Comparison of ENCODE assay signal across 9 cellular contexts in the genomic region with DNA sequence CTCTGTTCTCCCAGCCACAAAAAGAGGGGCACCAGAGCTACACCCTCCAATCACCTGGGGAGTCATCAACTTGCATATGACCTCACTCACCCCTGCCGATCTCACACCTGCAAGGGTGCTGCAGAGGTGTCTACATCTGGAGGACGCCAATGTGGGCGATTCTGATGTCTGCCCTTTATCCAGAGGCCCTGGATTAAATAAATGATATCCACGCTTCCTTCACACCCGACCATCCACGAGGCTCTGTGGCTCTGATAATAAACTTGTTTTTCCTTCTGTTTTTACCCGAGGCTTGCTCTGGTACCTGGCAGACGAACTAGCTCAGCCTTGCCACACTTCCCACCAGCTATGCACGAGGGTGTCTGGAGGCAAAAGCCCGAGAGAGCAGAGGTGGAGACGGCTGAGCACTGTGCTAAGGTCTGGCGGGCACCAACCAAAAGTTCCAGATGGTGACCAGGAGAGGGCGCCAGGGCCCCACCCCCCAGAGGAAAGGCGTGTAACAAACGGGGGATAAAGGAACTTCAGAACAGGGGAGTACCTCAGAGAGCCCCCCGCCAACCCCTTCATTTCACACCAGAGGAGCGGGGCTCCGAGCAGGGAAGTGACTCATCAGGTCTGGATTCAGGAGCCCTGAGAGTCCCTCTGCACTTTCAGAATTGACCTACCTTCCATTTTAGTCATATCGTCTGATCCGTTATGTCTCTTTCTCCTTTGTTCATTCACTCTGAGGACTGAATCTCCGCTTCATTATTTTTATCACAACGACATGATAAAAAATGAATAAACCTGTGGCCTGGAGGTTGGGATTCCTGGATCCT. TPM values are rescaled to one million over a fixed set of nuclear protein-coding genes. Genes with fewer than 3 reads are reported as not detected.
DNase-seq lines count a peak whose midpoint lies in the region; ATAC-seq, FAIRE-seq and TF ChIP-seq lines count a peak whose summit lies in the region.
"Had no signal": no experiment of that assay in that cellular context is flagged by ENCODE, and none has a peak within 500 bp of the region (broad histone marks: within the 10 kb centered on the region; RNA-seq: fewer than 3 reads in every experiment).

No MANE protein-coding gene starts in this region.

- WGBS in stomach, 5 donors = 24 to 31% (median 27%) methylated on average over 22 of the region's 22 CpGs

- FAIRE-seq in H54 (lab: Jason Lieb, UNC) = no peak

- H3K36me3 ChIP-seq in colonic mucosa (no peaks in the 10 kb centered on the region), stomach (no peaks in the 10 kb centered on the region)

- peaks cover 22% of the 10 kb centered on the region for H3K27me3 Mint-ChIP-seq in memory B cell

- H3K9me3 Mint-ChIP-seq in memory B cell = no peaks in the 10 kb centered on the region
- H3K9me3 Mint-ChIP-seq: activated naive CD4-positive, alpha-beta T cell treated with anti-CD3 and anti-CD28 coated beads, Interleukin-2, amount 50 U/mL, for 24 hours had no signal

- H3K4me3 ChIP-seq in NB4 (ENCODE audit: low read depth, low read length) (no peak overlapping the region), colonic mucosa (no peak overlapping the region), stomach (no peak overlapping the region)

- peak; percentile 33 to 51 for ATAC-seq in activated CD4-positive, CD25-positive, alpha-beta regulatory T cell treated with anti-CD3 and anti-CD28 coated beads, Interleukin-2, amount 50 U/mL, for 24 hours
- ATAC-seq in memory B cell (ENCODE audit: low read depth) = peak; percentile 64

- TF ChIP-seq EP300 in stomach (IDR thresholded peaks at IDR 0.05) = no peak

- TF ChIP-seq CTCF in NB4 (IDR thresholded peaks at IDR 0.05; ENCODE audit: low read depth, low read length) (peak; percentile 80), colonic mucosa (IDR thresholded peaks at IDR 0.05) (peak; percentile 48), stomach (IDR thresholded peaks at IDR 0.05) (peak in 5 of 7 experiments; percentile 50 to 67 (median 57))

- in situ Hi-C loops in G401 (cut with HindIII; ENCODE audit: low sequenced_read_pairs) = no loop called here

- no peaks in the 10 kb centered on the region for H3K36me3 Mint-ChIP-seq in memory B cell
- H3K36me3 Mint-ChIP-seq: activated naive CD4-positive, alpha-beta T cell treated with anti-CD3 and anti-CD28 coated beads, Interleukin-2, amount 50 U/mL, for 24 hours had no signal

- TF ChIP-seq POLR2A in H54 (IDR thresholded peaks at IDR 0.05; ENCODE audit: low read depth, low read length) (no peak), NB4 (IDR thresholded peaks at IDR 0.05; ENCODE audit: extremely low read depth, insufficient read length) (no peak), stomach (IDR thresholded peaks at IDR 0.05) (no peak)

- no peak overlapping the region for H3K4me3 Mint-ChIP-seq in memory B cell
- H3K4me3 Mint-ChIP-seq: activated naive CD4-positive, alpha-beta T cell treated with anti-CD3 and anti-CD28 coated beads, Interleukin-2, amount 50 U/mL, for 24 hours had no signal

- no peak overlapping the region for H3K27ac Mint-ChIP-seq in memory B cell
- H3K27ac Mint-ChIP-seq: activated naive CD4-positive, alpha-beta T cell treated with anti-CD3 and anti-CD28 coated beads, Interleukin-2, amount 50 U/mL, for 24 hours had no signal

- no peaks in the 10 kb centered on the region for H3K9me3 ChIP-seq in colonic mucosa
- no peaks in the 10 kb centered on the region for H3K9me3 ChIP-seq in stomach

- no peak overlapping the region for H3K9ac ChIP-seq in colonic mucosa (ENCODE audit: low read depth in 2 of 2, low read length in 2 of 2)

- intact Hi-C loops in colonic mucosa (cut with DNase I) = loop anchor here (5.0 kb wide), 1 partner anchor 66 kb away; no protein-coding TSS in a partner anchor
- intact Hi-C loops in stomach (cut with DNase I; ENCODE audit: low total_unique reads) = no loop called here

- H3K27me3 ChIP-seq in colonic mucosa (no peaks in the 10 kb centered on the region), stomach (peaks cover 0 to 27% (median 5%) of the 10 kb centered on the region in 3 donors)

- DNase-seq in G401 (ENCODE audit: low spot score) = peak; percentile 58
- DNase-seq in H54 (ENCODE audit: insufficient read length, low spot score) = peak; percentile 34
- DNase-seq in NB4 (ENCODE audit: low read depth) = peak; percentile 70
- peak; percentile 37 for DNase-seq in colonic mucosa
- peak; percentile 26 to 28 for DNase-seq in memory B cell (ENCODE audit: low spot score in 2 of 2)
- DNase-seq in stomach = peak; percentile 53
- DNase-seq in foreskin melanocyte = no peak

- H3K27ac ChIP-seq in colonic mucosa (no peak overlapping the region), stomach (no peak overlapping the region)

- peaks cover 2% of the 10 kb centered on the region for H3K4me1 Mint-ChIP-seq in memory B cell

- H3K4me1 ChIP-seq in colonic mucosa (no peaks in the 10 kb centered on the region), stomach (peaks cover 0 to 6% (median 2%) of the 10 kb centered on the region in 4 donors)

RNA-seq across cellular contexts. Expression of a gene that starts 13.5 kb away (rescaled TPM):
- not detected in 2 replicates for total RNA-seq in G401 (2014; rRNA removed; shearing (Covaris generic))
- total RNA-seq in colonic mucosa = 1 to 10 TPM in 1 of 2 donors, under 1 TPM in 1; 0.30 to 1.2 TPM
- 1 to 10 TPM in 2 of 5 donors, not detected in 3; 1.4 to 2.2 TPM for total RNA-seq in stomach
- polyA plus RNA-seq in stomach = under 1 TPM; 0.15 to 0.38 (median 0.19) TPM
